Comparison of ENCODE assay signal across 1 cellular context in genomic region chr18:10787293-10787901, GRCh38.
TF ChIP-seq lines count a peak whose summit lies in the region.

No MANE protein-coding gene starts in this region.

TF ChIP-seq in HepG2, 621 proteins besides CTCF, POLR2A, EP300 and RAD21 (continued from another document):
- TF ChIP-seq NR3C1 (CRISPR knock-in tag; IDR thresholded peaks at IDR 0.05) (no peak), ZNF512 (CRISPR knock-in tag; IDR thresholded peaks at IDR 0.05) (no peak), GPBP1L1 (CRISPR knock-in tag; IDR thresholded peaks at IDR 0.05) (no peak), REPIN1 (CRISPR knock-in tag; IDR thresholded peaks at IDR 0.05; ENCODE audit: borderline replicate concordance, low read depth) (no peak), ELF3 (CRISPR knock-in tag; IDR thresholded peaks at IDR 0.05) (no peak), E2F5 (CRISPR knock-in tag; conservative IDR thresholded peaks at IDR 0.05) (no peak), ZNF740 (CRISPR knock-in tag; IDR thresholded peaks at IDR 0.05) (no peak), NCOA1 (CRISPR knock-in tag; IDR thresholded peaks at IDR 0.05) (no peak), ZNF234 (CRISPR knock-in tag; conservative IDR thresholded peaks at IDR 0.05) (no peak), ATM (IDR thresholded peaks at IDR 0.05; ENCODE audit: borderline replicate concordance) (no peak), STAG1 (CRISPR knock-in tag; IDR thresholded peaks at IDR 0.05) (peak; percentile 89), TCF12 (IDR thresholded peaks at IDR 0.05) (no peak), TCF12 (CRISPR knock-in tag; IDR thresholded peaks at IDR 0.05) (no peak), ZNF674 (CRISPR knock-in tag; IDR thresholded peaks at IDR 0.05; ENCODE audit: low read depth) (no peak), DNMT1 (CRISPR knock-in tag; IDR thresholded peaks at IDR 0.05) (no peak), MIXL1 (CRISPR knock-in tag; IDR thresholded peaks at IDR 0.05) (no peak), ZBTB25 (CRISPR knock-in tag; IDR thresholded peaks at IDR 0.05) (peak; percentile 40; the same call in 1 of the 2 replicates), JUND (CRISPR knock-in tag; IDR thresholded peaks at IDR 0.05) (no peak), GABPA (IDR thresholded peaks at IDR 0.05; ENCODE audit: low read depth, low read length) (no peak), GABPA (CRISPR knock-in tag; IDR thresholded peaks at IDR 0.05; ENCODE audit: low read depth) (no peak), CBX1 (IDR thresholded peaks at IDR 0.05; ENCODE audit: low read depth) (no peak), ZNF432 (CRISPR knock-in tag; IDR thresholded peaks at IDR 0.05; ENCODE audit: borderline replicate concordance) (no peak), PRMT3 (CRISPR knock-in tag; IDR thresholded peaks at IDR 0.05; ENCODE audit: borderline replicate concordance, low read depth) (no peak), RFX1 (IDR thresholded peaks at IDR 0.05) (no peak), LBX2 (CRISPR knock-in tag; IDR thresholded peaks at IDR 0.05; ENCODE audit: borderline replicate concordance) (no peak), MBD4 (IDR thresholded peaks at IDR 0.05; ENCODE audit: borderline replicate concordance, low read length) (no peak), ZNF484 (CRISPR knock-in tag; IDR thresholded peaks at IDR 0.05; ENCODE audit: borderline replicate concordance, low read depth) (no peak), JUNB (CRISPR knock-in tag; IDR thresholded peaks at IDR 0.05; ENCODE audit: borderline replicate concordance) (no peak), NFKBIZ (CRISPR knock-in tag; IDR thresholded peaks at IDR 0.05) (no peak), MEIS1 (CRISPR knock-in tag; IDR thresholded peaks at IDR 0.05; ENCODE audit: borderline replicate concordance) (no peak), AHR (CRISPR knock-in tag; IDR thresholded peaks at IDR 0.05) (no peak), THRA (CRISPR knock-in tag; IDR thresholded peaks at IDR 0.05; ENCODE audit: borderline replicate concordance) (0 out of 2 replicates have a peak, but pooled peaks have one; percentile 16), NCOA2 (CRISPR knock-in tag; IDR thresholded peaks at IDR 0.05) (no peak), ZFP62 (CRISPR knock-in tag; IDR thresholded peaks at IDR 0.05) (no peak), HHEX (CRISPR knock-in tag; IDR thresholded peaks at IDR 0.05) (no peak), HES4 (CRISPR knock-in tag; IDR thresholded peaks at IDR 0.05; ENCODE audit: borderline replicate concordance) (no peak), ELK4 (CRISPR knock-in tag; IDR thresholded peaks at IDR 0.05; ENCODE audit: borderline replicate concordance) (no peak), NFRKB (IDR thresholded peaks at IDR 0.05) (no peak)
